17 cellular contexts compared by ENCODE assay signal in genomic region chr22:39091136-39092081, GRCh38. TPM values are rescaled to one million over a fixed set of nuclear protein-coding genes. Genes with fewer than 3 reads are reported as not detected.
A peak's percentile ranks its signal among the peaks of the same experiment; 100 is the strongest.
DNase-seq lines count a peak whose midpoint lies in the region; ATAC-seq, FAIRE-seq and TF ChIP-seq lines count a peak whose summit lies in the region.
"Had no signal": no experiment of that assay in that cellular context is flagged by ENCODE, and none has a peak within 500 bp of the region (broad histone marks: within the 10 kb centered on the region; RNA-seq: fewer than 3 reads in every experiment).

No MANE protein-coding gene starts in this region.

- H3K18ac ChIP-seq in H1 (ENCODE audit: extremely low read depth, low read length): no peak overlapping the region

- no peak for TF ChIP-seq EP300 in H1 (IDR thresholded peaks at IDR 0.05; ENCODE audit: borderline replicate concordance in 1 of 2, low read depth in 2 of 2, low read length in 2 of 2)

- no peaks in the 10 kb centered on the region for H3K79me2 ChIP-seq in H1 (ENCODE audit: control insufficient read depth in 1 of 2, insufficient read depth in 2 of 2, low read length in 2 of 2)
- H3K79me2 ChIP-seq in OCI-LY7 (ENCODE audit: insufficient read depth, low read depth, low read length): no peaks in the 10 kb centered on the region

- H2BK20ac ChIP-seq in H1 (ENCODE audit: low read length): no peak overlapping the region

- intact Hi-C loops in upper lobe of right lung (cut with DNase I): no loop called here
- intact Hi-C loops in OCI-LY7 (cut with micrococcal nuclease; ENCODE audit: unreplicated experiment): no loop called here

- no peak overlapping the region for H2BK120ac ChIP-seq in H1 (replicated peaks; ENCODE audit: low read depth, low read length)

- no peak overlapping the region for H3K4me2 ChIP-seq in H1 (ENCODE audit: insufficient read depth in 1 of 2, low read depth in 2 of 2, low read length in 2 of 2)
- H3K4me2 ChIP-seq in OCI-LY7 (ENCODE audit: low read length): no peak overlapping the region
- H3K4me2 ChIP-seq: smooth muscle cell had no signal

- no peaks in the 10 kb centered on the region for H3K79me1 ChIP-seq in H1 (ENCODE audit: low read depth, low read length)

- H2AFZ ChIP-seq in H1 (ENCODE audit: low read length): no peak overlapping the region
- H2AFZ ChIP-seq in OCI-LY7 (ENCODE audit: low read length): no peak overlapping the region

- peak; percentile 3 for ATAC-seq in T-helper 17 cell
- no peak for ATAC-seq in upper lobe of right lung
- no peak for ATAC-seq in GM19395 (IDR thresholded peaks at IDR 0.05; ENCODE audit: unreplicated experiment)

- POLR2A ChIA-PET in H1 (lab: Charles Lee; ENCODE audit: partially characterized antibody) (no interaction called here), OCI-LY7 (lab: Charles Lee) (no interaction called here)

- no peak for DNase-seq in activated naive CD4-positive, alpha-beta T cell treated with anti-CD3 and anti-CD28 coated beads, Interleukin-2, amount 50 U/mL, for 16 hours
- peak in 1 of 3 donors; percentile 31 for DNase-seq in T-helper 17 cell
- no peak for DNase-seq in H1 (ENCODE audit: low read depth in 1 of 2, low spot score in 2 of 2)
- DNase-seq in upper lobe of right lung: no peak
- no peak for DNase-seq in NCI-H2227 (lab: John Stamatoyannopoulos, UW; ENCODE audit: unreplicated experiment)
- no peak for DNase-seq in OCI-LY7 (ENCODE audit: low spot score)
- DNase-seq: anterior cingulate cortex, NCI-H1436 treated with DMSO at 0.1 percent for 48 hours, NCI-H446 treated with DMSO at 0.1 percent for 48 hours, ovary had no signal

- BruUV-seq in OCI-LY7 (replicated peaks; lab: Mats Ljungman, UMichigan): no TSS peak

- H4K20me1 ChIP-seq in H1 (replicated peaks in 1 of 2; ENCODE audit: control insufficient read depth in 1 of 2, insufficient read depth in 2 of 2, low read length in 2 of 2) (peaks cover 0 to 2% of the 10 kb centered on the region in 2 experiments), OCI-LY7 (ENCODE audit: insufficient read depth, low read length) (no peaks in the 10 kb centered on the region)

- H3K56ac ChIP-seq in H1 (replicated peaks; ENCODE audit: insufficient read length, low read depth, low read length): no peak overlapping the region

- H2BK15ac ChIP-seq in H1 (ENCODE audit: low read length): no peak overlapping the region

- no peak overlapping the region for H2BK5ac ChIP-seq in H1 (ENCODE audit: low read depth, low read length)

- no peaks in the 10 kb centered on the region for H3K9me3 Mint-ChIP-seq in activated naive CD4-positive, alpha-beta T cell treated with anti-CD3 and anti-CD28 coated beads, Interleukin-2, amount 50 U/mL, for 24 hours

- WGBS in H1 (ENCODE audit: extremely low coverage in 1 of 2, insufficient coverage in 1 of 2, insufficient read length in 1 of 2, insufficient replicate concordance in 2 of 2, low coverage in 1 of 2, low lambda C conversion rate in 2 of 2, missing lambda C conversion rate in 1 of 2), 2 experiments: 89% methylated on average over 23 of the region's 23 CpGs; no CpG with 5 or more reads in 1 of the 2 experiments

- H3K36me3 Mint-ChIP-seq in activated naive CD4-positive, alpha-beta T cell treated with anti-CD3 and anti-CD28 coated beads, Interleukin-2, amount 50 U/mL, for 24 hours: no peaks in the 10 kb centered on the region
- H3K36me3 Mint-ChIP-seq in T-helper 17 cell (ENCODE audit: low read depth): peaks cover 3% of the 10 kb centered on the region

- no peak overlapping the region for H4K8ac ChIP-seq in H1 (ENCODE audit: extremely low read depth, insufficient read depth, low read length)

- H4K5ac ChIP-seq in H1 (ENCODE audit: insufficient read length, low read depth, low read length): no peak overlapping the region

- H3K14ac ChIP-seq in H1 (ENCODE audit: insufficient read length): no peak overlapping the region

- H3K23ac ChIP-seq in H1 (ENCODE audit: insufficient read length): no peak overlapping the region

- H3K27me3 Mint-ChIP-seq in activated naive CD4-positive, alpha-beta T cell treated with anti-CD3 and anti-CD28 coated beads, Interleukin-2, amount 50 U/mL, for 24 hours: no peaks in the 10 kb centered on the region
- H3K27me3 Mint-ChIP-seq in T-helper 17 cell: no peaks in the 10 kb centered on the region

- peak overlapping the region; percentile 49; the same call in 1 of the 2 replicates for H2AK5ac ChIP-seq in H1 (ENCODE audit: low read depth, low read length)

- H3K4me3 ChIP-seq in H1 (ENCODE audit: extremely low read depth in 1 of 4, insufficient read depth in 2 of 4, low read depth in 3 of 4, low read length in 4 of 4) (no peak overlapping the region), upper lobe of right lung (no peak overlapping the region), OCI-LY7 (ENCODE audit: low read depth, low read length, poor library complexity, severe bottlenecking) (no peak overlapping the region)
- H3K4me3 ChIP-seq: ovary, smooth muscle cell, tibial nerve had no signal

- H3K9ac ChIP-seq in H1 (replicated peaks in 1 of 4; ENCODE audit: extremely low read depth in 1 of 4, low read depth in 3 of 4, low read length in 3 of 4): no peak overlapping the region

- peaks cover 0 to 2% (median 0%) of the 10 kb centered on the region in 4 experiments; a peak in 2 of 7 replicates for H3K27me3 ChIP-seq in H1 (replicated peaks in 1 of 4; ENCODE audit: control insufficient read depth in 3 of 4, extremely low read depth in 1 of 4, insufficient read depth in 3 of 4, low read length in 3 of 4)
- H3K27me3 ChIP-seq in upper lobe of right lung: no peaks in the 10 kb centered on the region
- H3K27me3 ChIP-seq: ovary, tibial nerve had no signal

- CTCF ChIA-PET in H1 (lab: Charles Lee; ENCODE audit: partially characterized antibody) (interaction anchor here (0.8 to 1.1 kb wide), 2 partner anchors 42 to 62 kb away, joined by 3 to 4 read pairs; no protein-coding TSS in a partner anchor), OCI-LY7 (lab: Charles Lee; ENCODE audit: unreplicated experiment) (no interaction called here)

- H3K36me3 ChIP-seq in H1 (ENCODE audit: control insufficient read depth in 2 of 4, insufficient read depth in 4 of 4, low read length in 3 of 4): no peaks in the 10 kb centered on the region
- H3K36me3 ChIP-seq in upper lobe of right lung: no peaks in the 10 kb centered on the region
- H3K36me3 ChIP-seq in OCI-LY7 (ENCODE audit: insufficient read depth, low read length): no peaks in the 10 kb centered on the region
- H3K36me3 ChIP-seq: ovary had no signal

- H3K4me1 ChIP-seq in H1 (replicated peaks in 1 of 4; ENCODE audit: control insufficient read depth in 3 of 4, insufficient read depth in 4 of 4, low read length in 3 of 4) (peaks cover 0 to 7% (median 6%) of the 10 kb centered on the region in 4 experiments; a peak in 6 of 7 replicates), upper lobe of right lung (peaks cover 3% of the 10 kb centered on the region), OCI-LY7 (ENCODE audit: insufficient read depth, low read length, poor library complexity, severe bottlenecking) (peaks cover 22% of the 10 kb centered on the region)

- no peak for FAIRE-seq in H1 (lab: Jason Lieb, UNC)

- H2BK12ac ChIP-seq in H1 (ENCODE audit: low read depth, low read length): peak overlapping the region; percentile 75; the same call in 1 of the 2 replicates

- H3K9me3 ChIP-seq in T-helper 17 cell (ENCODE audit: control insufficient read depth, low read length, poor library complexity, severe bottlenecking) (no peaks in the 10 kb centered on the region), H1 (ENCODE audit: insufficient read depth in 2 of 2, low read depth in 1 of 2, low read length in 1 of 2) (no peaks in the 10 kb centered on the region), upper lobe of right lung (no peaks in the 10 kb centered on the region), OCI-LY7 (ENCODE audit: low read length) (no peaks in the 10 kb centered on the region)
- H3K9me3 ChIP-seq: ovary, tibial nerve had no signal

- no peaks in the 10 kb centered on the region for H3K9me2 ChIP-seq in OCI-LY7 (ENCODE audit: insufficient read depth, low read length)

- peaks cover 78% of the 10 kb centered on the region for H3K4me1 Mint-ChIP-seq in activated naive CD4-positive, alpha-beta T cell treated with anti-CD3 and anti-CD28 coated beads, Interleukin-2, amount 50 U/mL, for 24 hours
- H3K4me1 Mint-ChIP-seq in T-helper 17 cell: peaks cover 53% of the 10 kb centered on the region

- H3K27ac ChIP-seq in H1 (ENCODE audit: low read depth, low read length): no peak overlapping the region
- peak overlapping the region; percentile 30 for H3K27ac ChIP-seq in upper lobe of right lung
- H3K27ac ChIP-seq in OCI-LY7 (ENCODE audit: low read depth, low read length, poor library complexity, severe bottlenecking): no peak overlapping the region
- H3K27ac ChIP-seq: ovary had no signal

- H3K4me3 Mint-ChIP-seq in activated naive CD4-positive, alpha-beta T cell treated with anti-CD3 and anti-CD28 coated beads, Interleukin-2, amount 50 U/mL, for 24 hours: peak overlapping the region; percentile 64
- peak overlapping the region; percentile 76 for H3K4me3 Mint-ChIP-seq in T-helper 17 cell

- H4K91ac ChIP-seq in H1 (replicated peaks; ENCODE audit: insufficient read length, low read length): no peak overlapping the region

- TF ChIP-seq RAD21 in H1 (IDR thresholded peaks at IDR 0.05 in 1 of 2, conservative IDR thresholded peaks at IDR 0.05 in 1 of 2; ENCODE audit: low read depth in 2 of 2, low read length in 2 of 2): no peak

- no peak for TF ChIP-seq CTCF in H1 (IDR thresholded peaks at IDR 0.05; ENCODE audit: control extremely low read depth in 1 of 3, insufficient read depth in 1 of 3, low read depth in 1 of 3, low read length in 3 of 3)
- TF ChIP-seq CTCF in upper lobe of right lung (IDR thresholded peaks at IDR 0.05): no peak
- TF ChIP-seq CTCF in OCI-LY7 (conservative IDR thresholded peaks at IDR 0.05; ENCODE audit: low read length): no peak

- TF ChIP-seq POLR2A in H1 (IDR thresholded peaks at IDR 0.05; ENCODE audit: control extremely low read depth in 1 of 2, low read depth in 2 of 2, low read length in 2 of 2): no peak

- peaks cover 2% of the 10 kb centered on the region; the same call in 1 of the 2 replicates for H3K23me2 ChIP-seq in H1 (ENCODE audit: low read depth, low read length)

- H3K27ac Mint-ChIP-seq in activated naive CD4-positive, alpha-beta T cell treated with anti-CD3 and anti-CD28 coated beads, Interleukin-2, amount 50 U/mL, for 24 hours: peak overlapping the region; percentile 96
- H3K27ac Mint-ChIP-seq in T-helper 17 cell: peak overlapping the region; percentile 98

- H3K4ac ChIP-seq in H1 (replicated peaks; ENCODE audit: insufficient read length, low read depth, low read length): no peak overlapping the region

RNA-seq across cellular contexts. Expression of gene APOBEC3H, which starts 5.6 kb away (rescaled TPM):
- total RNA-seq in T-helper 17 cell: 1 to 10 TPM; 1.4 to 4.4 TPM
- total RNA-seq in H1 (2021; fragmentation: NEBNext Ultra II Directional; extraction: Animal tissue kit (Norgen Biotek cat#: 25700)): 0.47 and 0.48 TPM in 2 replicates
- polyA plus RNA-seq in H1 (2011; rRNA removed): 0.52 and 0.56 TPM in 2 replicates
- 0.45 TPM for polyA plus RNA-seq in H1 (2011; cell fraction: cytosol; rRNA removed)
- polyA plus RNA-seq in H1 (2011; cell fraction: nucleus; rRNA removed): 0.58 TPM
- 0.44 to 1.3 TPM (median 0.92 TPM) in 3 of 4 replicates, not detected in the other for polyA plus RNA-seq in H1 (2012, experiment 1 of 2)
- polyA plus RNA-seq in H1 (2012, experiment 2 of 2): 0.63 TPM
- polyA plus RNA-seq in H1 (2013, experiment 1 of 2): 0.65 TPM
- polyA plus RNA-seq in H1 (2013, experiment 2 of 2): 0.66 TPM
- 1.4 and 1.8 TPM in 2 replicates for polyA minus RNA-seq in H1 (2011; rRNA and poly(A)+ RNA removed)
- polyA minus RNA-seq in H1 (2011; cell fraction: cytosol; rRNA and poly(A)+ RNA removed): not detected
- polyA minus RNA-seq in H1 (2011; cell fraction: nucleus; rRNA and poly(A)+ RNA removed): not detected
- 0.84 TPM for total RNA-seq in upper lobe of right lung
- total RNA-seq in OCI-LY7 (2014; rRNA removed; shearing (Covaris generic)): 0.15 and 1.2 TPM in 2 replicates
- 0.99 and 1.5 TPM in 2 replicates for total RNA-seq in OCI-LY7 (2022)
- total RNA-seq: Daoy, dermis microvascular lymphatic vessel endothelial cell, lung microvascular endothelial cell had no signal

RNA-seq across cellular contexts. Expression of gene APOBEC3G, which starts 14.3 kb away (rescaled TPM):
- total RNA-seq in T-helper 17 cell (10 to 100 TPM; 21.5 to 24.6 TPM), upper lobe of right lung (16.1 TPM), OCI-LY7 (2022) (34.4 and 36.7 TPM in 2 replicates)
- total RNA-seq in H1 (2021; fragmentation: NEBNext Ultra II Directional; extraction: Animal tissue kit (Norgen Biotek cat#: 25700)): 0.94 and 2.0 TPM in 2 replicates
- polyA plus RNA-seq in H1 (2011; rRNA removed): 1.7 and 2.5 TPM in 2 replicates
- polyA plus RNA-seq in H1 (2011; cell fraction: cytosol; rRNA removed): 2.3 TPM
- polyA plus RNA-seq in H1 (2011; cell fraction: nucleus; rRNA removed): 2.7 TPM
- polyA plus RNA-seq in H1 (2012, experiment 1 of 2): 0.74 to 1.8 TPM (median 1.5 TPM) in 4 replicates
- 1.3 TPM for polyA plus RNA-seq in H1 (2012, experiment 2 of 2)
- 1.2 TPM for polyA plus RNA-seq in H1 (2013, experiment 1 of 2)
- polyA plus RNA-seq in H1 (2013, experiment 2 of 2): 1.1 TPM
- polyA minus RNA-seq in H1 (2011; rRNA and poly(A)+ RNA removed): 2.6 and 2.7 TPM in 2 replicates
- 1.5 TPM for polyA minus RNA-seq in H1 (2011; cell fraction: cytosol; rRNA and poly(A)+ RNA removed)
- 2.7 TPM for polyA minus RNA-seq in H1 (2011; cell fraction: nucleus; rRNA and poly(A)+ RNA removed)
- 49.8 and 60.2 TPM in 2 replicates for total RNA-seq in OCI-LY7 (2014; rRNA removed; shearing (Covaris generic))

RNA-seq across cellular contexts. Expression of gene APOBEC3F, which starts 50.7 kb away (rescaled TPM):
- total RNA-seq in T-helper 17 cell (10 to 100 TPM; 11.7 to 13.5 TPM), upper lobe of right lung (9.0 TPM), OCI-LY7 (2022) (19.2 and 20.7 TPM in 2 replicates)
- 7.3 and 9.7 TPM in 2 replicates for total RNA-seq in H1 (2021; fragmentation: NEBNext Ultra II Directional; extraction: Animal tissue kit (Norgen Biotek cat#: 25700))
- 4.0 and 5.5 TPM in 2 replicates for polyA plus RNA-seq in H1 (2011; rRNA removed)
- polyA plus RNA-seq in H1 (2011; cell fraction: cytosol; rRNA removed): 3.1 TPM
- polyA plus RNA-seq in H1 (2011; cell fraction: nucleus; rRNA removed): 4.0 TPM
- 3.8 to 5.7 TPM (median 4.8 TPM) in 4 replicates for polyA plus RNA-seq in H1 (2012, experiment 1 of 2)
- polyA plus RNA-seq in H1 (2012, experiment 2 of 2): 2.6 TPM
- polyA plus RNA-seq in H1 (2013, experiment 1 of 2): 4.7 TPM
- 4.7 TPM for polyA plus RNA-seq in H1 (2013, experiment 2 of 2)
- polyA minus RNA-seq in H1 (2011; rRNA and poly(A)+ RNA removed): 6.5 and 6.8 TPM in 2 replicates
- 5.7 TPM for polyA minus RNA-seq in H1 (2011; cell fraction: cytosol; rRNA and poly(A)+ RNA removed)
- polyA minus RNA-seq in H1 (2011; cell fraction: nucleus; rRNA and poly(A)+ RNA removed): 4.4 TPM
- 3.7 and 3.9 TPM in 2 replicates for total RNA-seq in OCI-LY7 (2014; rRNA removed; shearing (Covaris generic))
